8 cellular contexts compared by ENCODE assay signal in genomic region chr15:52179278-52180195, GRCh38. TPM values are rescaled to one million over a fixed set of nuclear protein-coding genes. Genes with fewer than 3 reads are reported as not detected.
DNase-seq lines count a peak whose midpoint lies in the region; ATAC-seq, FAIRE-seq and TF ChIP-seq lines count a peak whose summit lies in the region.

No MANE protein-coding gene starts in this region.

- H3K36me3 ChIP-seq in ACC112 (ENCODE audit: insufficient read depth, low read length) (no peaks in the 10 kb centered on the region), breast epithelium (no peaks in the 10 kb centered on the region), small intestine (ENCODE audit: control insufficient read depth in 2 of 2, insufficient read depth in 2 of 2, low read length in 2 of 2) (no peaks in the 10 kb centered on the region)

- H3K27ac ChIP-seq in ACC112 (ENCODE audit: low read depth, low read length): peak overlapping the region; percentile 69; the same call in 1 of the 2 replicates
- H3K27ac ChIP-seq in VCaP: peak overlapping the region; percentile 89
- H3K27ac ChIP-seq in breast epithelium: peak overlapping the region; percentile 97 to 100
- H3K27ac ChIP-seq in small intestine (ENCODE audit: low read depth in 1 of 2, low read length in 1 of 2): peak overlapping the region; percentile 73 to 84

- peak overlapping the region; percentile 100 for H2AFZ ChIP-seq in ACC112 (ENCODE audit: low read length, unreplicated experiment)

- peak overlapping the region; percentile 95 for H3K4me3 ChIP-seq in ACC112 (ENCODE audit: low read depth, low read length)
- peak overlapping the region; percentile 75 to 96 (median 79) for H3K4me3 ChIP-seq in breast epithelium
- H3K4me3 ChIP-seq in small intestine (ENCODE audit: low read depth in 1 of 2, low read length in 2 of 2): peak overlapping the region; percentile 48 to 82

- intact Hi-C loops in breast epithelium (cut with DNase I; ENCODE audit: low total_unique reads): loop anchor here (2.0 kb wide), 1 partner anchor 67 kb away; no protein-coding TSS in a partner anchor

- WGBS in small intestine, 3 donors: 0 to 1% (median 1%) methylated on average over 67 to 105 of the region's 105 CpGs

- FAIRE-seq in small intestine (lab: Jason Lieb, UNC): no peak

- no peaks in the 10 kb centered on the region for H3K9me3 ChIP-seq in breast epithelium
- no peaks in the 10 kb centered on the region for H3K9me3 ChIP-seq in small intestine (ENCODE audit: control insufficient read depth, low read depth)

- TF ChIP-seq CTCF in VCaP (conservative IDR thresholded peaks at IDR 0.05) (no peak), breast epithelium (IDR thresholded peaks at IDR 0.05) (no peak)

- TF ChIP-seq POLR2A in breast epithelium (IDR thresholded peaks at IDR 0.05): peak; percentile 54

- H3K79me2 ChIP-seq in ACC112 (ENCODE audit: control insufficient read depth, insufficient read depth, low read length, unreplicated experiment): peaks cover 31% of the 10 kb centered on the region

- H3K27me3 ChIP-seq in ACC112 (ENCODE audit: insufficient read depth, low read length): no peaks in the 10 kb centered on the region
- H3K27me3 ChIP-seq in breast epithelium: no peaks in the 10 kb centered on the region
- no peaks in the 10 kb centered on the region for H3K27me3 ChIP-seq in small intestine (ENCODE audit: control insufficient read depth in 2 of 2, insufficient read depth in 2 of 2, low read length in 2 of 2)

- peak; percentile 82 for ATAC-seq in GM18520 (IDR thresholded peaks at IDR 0.05; ENCODE audit: unreplicated experiment)
- peak; percentile 87 for ATAC-seq in HG03045 (IDR thresholded peaks at IDR 0.05; ENCODE audit: unreplicated experiment)

- DNase-seq in NCI-H2107 treated with DMSO at 0.1 percent for 48 hours (lab: John Stamatoyannopoulos, UW; ENCODE audit: unreplicated experiment): peak; percentile 32
- peak; percentile 81 to 89 for DNase-seq in breast epithelium (ENCODE audit: low spot score in 2 of 2)
- DNase-seq in iPS-NIHi11 (ENCODE audit: low spot score): peak; percentile 98
- DNase-seq in small intestine: peak; percentile 78

- H3K4me1 ChIP-seq in ACC112 (ENCODE audit: control insufficient read depth, insufficient read depth, low read length, unreplicated experiment) (peaks cover 9% of the 10 kb centered on the region), breast epithelium (peaks cover 3 to 5% of the 10 kb centered on the region in 2 donors), small intestine (ENCODE audit: control insufficient read depth in 2 of 2, insufficient read depth in 1 of 2, low read depth in 1 of 2, low read length in 1 of 2) (no peaks in the 10 kb centered on the region)

RNA-seq across cellular contexts. Expression of gene GNB5, which starts 11.7 kb away (rescaled TPM):
- total RNA-seq in breast epithelium: 10 to 100 TPM; 18.9 to 43.9 (median 43.9) TPM
- polyA plus RNA-seq in small intestine: 1 to 10 TPM; 1.3 to 10.0 (median 3.0) TPM

Comparison
In these comparisons a context has a peak if more than half of its experiments do, and no peak if none do; other contexts are left out.
1. Peak in every context shown above with its lines: DNase-seq, ATAC-seq, H3K4me3 ChIP-seq and H3K27ac ChIP-seq.
2. DNase-seq: peak in every context shown above with its lines; median percentile 98 in iPS-NIHi11; 85 in breast epithelium; 78 in small intestine; 32 in NCI-H2107 treated with DMSO at 0.1 percent for 48 hours.